ENCODE assay signal across 8 cellular contexts in the genomic region with DNA sequence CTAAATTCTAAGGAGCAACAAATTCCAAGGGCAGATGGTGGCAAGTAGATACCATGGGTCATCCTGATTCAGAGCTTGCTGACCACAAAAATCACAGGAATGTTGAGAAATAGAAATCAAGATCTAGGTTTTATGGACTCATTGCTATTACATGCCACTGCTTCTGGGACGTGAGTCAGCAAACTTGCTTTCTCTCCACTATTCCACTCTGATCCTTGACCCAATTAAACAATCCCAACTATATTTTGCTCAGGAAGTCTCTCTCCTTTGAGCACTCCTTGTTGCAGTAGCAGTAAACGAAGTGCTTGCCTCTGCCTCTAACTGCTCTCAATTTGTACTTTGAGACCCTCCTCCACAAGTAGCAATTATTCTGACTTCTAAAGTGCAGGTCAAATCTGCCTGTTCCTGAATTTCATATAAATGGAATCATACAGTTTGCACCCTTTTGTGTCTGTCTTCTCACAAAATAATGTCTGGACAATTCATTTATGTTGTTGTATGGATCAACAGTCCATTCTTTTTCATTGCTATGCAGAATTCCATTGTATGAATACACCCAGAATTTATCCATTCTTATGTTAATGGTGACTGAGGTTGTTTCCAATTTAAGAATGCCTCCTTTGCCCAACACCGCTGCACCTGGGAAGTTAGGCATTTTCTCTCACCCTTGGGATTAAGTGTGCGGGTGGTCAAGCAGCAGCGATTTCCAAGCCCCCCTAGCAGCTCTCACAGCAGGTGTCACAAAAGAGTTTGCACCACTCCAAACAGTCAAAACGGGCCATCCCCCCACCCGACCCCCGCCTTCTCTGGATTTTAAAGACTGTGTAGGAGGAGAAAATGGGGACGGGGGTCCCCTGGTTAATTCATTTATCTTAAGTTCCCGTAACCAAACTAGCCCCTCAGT. TPM values are rescaled to one million over a fixed set of nuclear protein-coding genes. Genes with fewer than 3 reads are reported as not detected.
DNase-seq lines count a peak whose midpoint lies in the region; ATAC-seq and TF ChIP-seq lines count a peak whose summit lies in the region.

No MANE protein-coding gene starts in this region.

- H3K27ac Mint-ChIP-seq in IgD-negative memory B cell: peak overlapping the region in 2 of 3 donors; percentile 34 to 90

- H3K36me3 ChIP-seq in mucosa of stomach (ENCODE audit: control insufficient read depth, insufficient read depth, low read length): no peaks in the 10 kb centered on the region
- H3K36me3 ChIP-seq in gastrocnemius medialis: peaks cover 0 to 17% of the 10 kb centered on the region in 2 donors

- ATAC-seq in gastrocnemius medialis: no peak

- H3K4me1 ChIP-seq in mucosa of stomach (ENCODE audit: control insufficient read depth, insufficient read depth, low read length) (no peaks in the 10 kb centered on the region), gastrocnemius medialis (no peaks in the 10 kb centered on the region)

- H3K36me3 Mint-ChIP-seq in IgD-negative memory B cell: peaks cover 13% of the 10 kb centered on the region

- H3K27me3 Mint-ChIP-seq in IgD-negative memory B cell: no peaks in the 10 kb centered on the region

- H3K9ac ChIP-seq in mucosa of stomach (ENCODE audit: low read length): peak overlapping the region; percentile 49

- H3K4me3 ChIP-seq in mucosa of stomach (ENCODE audit: low read length): no peak overlapping the region
- peak overlapping the region in 1 of 4 donors; percentile 40 for H3K4me3 ChIP-seq in gastrocnemius medialis

- in situ Hi-C loops in gastrocnemius medialis (cut with MboI; ENCODE audit: low sequenced_read_pairs in 4 of 4): loop anchor here in 1 of 4 donors (25.0 kb wide), 1 partner anchor 382 kb away; no protein-coding TSS in a partner anchor

- peak overlapping the region; percentile 85 to 97 (median 94) for H3K4me3 Mint-ChIP-seq in IgD-negative memory B cell

- H3K9me3 ChIP-seq in mucosa of stomach (ENCODE audit: control insufficient read depth, low read length): no peaks in the 10 kb centered on the region
- H3K9me3 ChIP-seq in gastrocnemius medialis: no peaks in the 10 kb centered on the region

- H3K4me1 Mint-ChIP-seq in IgD-negative memory B cell: peaks cover 7 to 14% (median 9%) of the 10 kb centered on the region in 3 donors

- no peak for TF ChIP-seq CTCF in gastrocnemius medialis (IDR thresholded peaks at IDR 0.05 in 4 of 5, conservative IDR thresholded peaks at IDR 0.05 in 1 of 5)

- H3K27me3 ChIP-seq in mucosa of stomach (ENCODE audit: control insufficient read depth, insufficient read depth, low read length): no peaks in the 10 kb centered on the region
- no peaks in the 10 kb centered on the region for H3K27me3 ChIP-seq in gastrocnemius medialis

- no peak overlapping the region for H3K27ac ChIP-seq in gastrocnemius medialis

- H3K9me3 Mint-ChIP-seq in IgD-negative memory B cell: no peaks in the 10 kb centered on the region

- no peak for TF ChIP-seq POLR2A in gastrocnemius medialis (IDR thresholded peaks at IDR 0.05)

- DNase-seq in AG20443 (ENCODE audit: low spot score): peak; percentile 80
- peak; percentile 91 for DNase-seq in dedifferentiated amniotic fluid mesenchymal stem cell (ENCODE audit: extremely low spot score)
- DNase-seq in stimulated activated naive CD4-positive, alpha-beta T cell (lab: John Stamatoyannopoulos, UW): no peak
- no peak for DNase-seq in gastrocnemius medialis
- no peak for DNase-seq in NCI-H1417 treated with DMSO at 0.1 percent for 48 hours (lab: John Stamatoyannopoulos, UW)
- no peak for DNase-seq in COR-L47 (lab: John Stamatoyannopoulos, UW)

- intact Hi-C loops in gastrocnemius medialis (cut with DNase I; ENCODE audit: low total_unique reads): no loop called here

RNA-seq across cellular contexts. Expression of a gene that starts 35.9 kb away (rescaled TPM):
- polyA plus RNA-seq in IgD-negative memory B cell: not detected
- not detected for total RNA-seq in gastrocnemius medialis

Comparison
In these comparisons a context has a peak if more than half of its experiments do, and no peak if none do; other contexts are left out.
1. DNase-seq: peak in AG20443 (single experiment) and dedifferentiated amniotic fluid mesenchymal stem cell (single experiment); none in stimulated activated naive CD4-positive, alpha-beta T cell (0 of 6), gastrocnemius medialis (0 of 2), NCI-H1417 treated with DMSO at 0.1 percent for 48 hours (single experiment) and COR-L47 (single experiment).